Comparison of ENCODE assay signal across 1 cellular context in genomic region chr4:153273736-153274135, GRCh38.
TF ChIP-seq lines count a peak whose summit lies in the region.

No MANE protein-coding gene starts in this region.

TF ChIP-seq in GM23338, 12 proteins besides CTCF, POLR2A, EP300 and RAD21 (continued from another document):
- no peak for TF ChIP-seq ZNF462 (CRISPR knock-in tag; IDR thresholded peaks at IDR 0.05)
- TF ChIP-seq EZH2phosphoT487 (IDR thresholded peaks at IDR 0.05; ENCODE audit: unreplicated experiment): no peak
- TF ChIP-seq JUNB (IDR thresholded peaks at IDR 0.05; ENCODE audit: unreplicated experiment): no peak
- TF ChIP-seq ZNF331 (CRISPR knock-in tag; IDR thresholded peaks at IDR 0.05; ENCODE audit: low read depth): no peak
- no peak for TF ChIP-seq POLR2AphosphoS5 (IDR thresholded peaks at IDR 0.05; ENCODE audit: low read depth)
- TF ChIP-seq CREB1 (CRISPR knock-in tag; IDR thresholded peaks at IDR 0.05; ENCODE audit: low read depth): no peak
- TF ChIP-seq STAT1 (IDR thresholded peaks at IDR 0.05; ENCODE audit: unreplicated experiment): no peak
- TF ChIP-seq ETS1 (IDR thresholded peaks at IDR 0.05): no peak
